14 cellular contexts compared by ENCODE assay signal in genomic region chr12:8590842-8591545, GRCh38. TPM values are rescaled to one million over a fixed set of nuclear protein-coding genes. Genes with fewer than 3 reads are reported as not detected.
DNase-seq lines count a peak whose midpoint lies in the region; ATAC-seq, FAIRE-seq and TF ChIP-seq lines count a peak whose summit lies in the region.
"Had no signal": no experiment of that assay in that cellular context is flagged by ENCODE, and none has a peak within 500 bp of the region (broad histone marks: within the 10 kb centered on the region; RNA-seq: fewer than 3 reads in every experiment).

No MANE protein-coding gene starts in this region.

- H3K4me1 ChIP-seq in breast epithelium: no peaks in the 10 kb centered on the region
- peaks cover 3% of the 10 kb centered on the region; the same call in 1 of the 2 replicates for H3K4me1 ChIP-seq in GM12878 (ENCODE audit: control insufficient read depth, insufficient read depth, low read length)

- H3K27ac Mint-ChIP-seq in MCF 10A (ENCODE audit: low read depth, unreplicated experiment): no peak overlapping the region
- H3K27ac Mint-ChIP-seq: HFFc6 had no signal

- no peaks in the 10 kb centered on the region for H3K9me3 Mint-ChIP-seq in MCF 10A (ENCODE audit: unreplicated experiment)

- peak overlapping the region in 1 of 3 donors; percentile 11 for H3K4me3 ChIP-seq in breast epithelium
- 0 out of 2 replicates have a peak overlapping the region, but pooled peaks have one; percentile 36 for H3K4me3 ChIP-seq in GM12878
- H3K4me3 ChIP-seq: coronary artery had no signal

- no peak for TF ChIP-seq EP300 in GM12878 (IDR thresholded peaks at IDR 0.05; ENCODE audit: borderline replicate concordance in 1 of 2, control insufficient read depth in 1 of 2, low read depth in 2 of 2, low read length in 2 of 2)

- H3K36me3 Mint-ChIP-seq in MCF 10A (ENCODE audit: insufficient read depth, unreplicated experiment): no peaks in the 10 kb centered on the region

- 13% methylated on average over 10 of the region's 10 CpGs for WGBS in GM12878 (ENCODE audit: insufficient coverage, insufficient replicate concordance, low lambda C conversion rate, missing lambda C conversion rate)

- ATAC-seq in HG03342 (IDR thresholded peaks at IDR 0.05; ENCODE audit: unreplicated experiment) (peak; percentile 71), GM12878 (peak; percentile 99)

- BruUV-seq in MCF 10A (replicated peaks; lab: Mats Ljungman, UMichigan): no TSS peak
- BruUV-seq in GM12878 (replicated peaks; lab: Mats Ljungman, UMichigan): no TSS peak

- no peak for TF ChIP-seq RAD21 in GM12878 (IDR thresholded peaks at IDR 0.05; ENCODE audit: insufficient read depth, low read depth, low read length)

- H3K9ac ChIP-seq in GM12878 (ENCODE audit: control insufficient read depth, insufficient read depth, low read length): 0 out of 2 replicates have a peak overlapping the region, but pooled peaks have one; percentile 8

- H3K27ac ChIP-seq in breast epithelium (no peak overlapping the region), GM12878 (ENCODE audit: control insufficient read depth, insufficient read depth) (no peak overlapping the region)
- H3K27ac ChIP-seq: coronary artery had no signal

- H3K27me3 Mint-ChIP-seq in MCF 10A (ENCODE audit: insufficient read depth, unreplicated experiment): no peaks in the 10 kb centered on the region

- H3K36me3 ChIP-seq in breast epithelium (no peaks in the 10 kb centered on the region), GM12878 (ENCODE audit: control insufficient read depth in 2 of 2, insufficient read depth in 2 of 2, low read length in 1 of 2) (no peaks in the 10 kb centered on the region)

- TF ChIP-seq POLR2A in breast epithelium (IDR thresholded peaks at IDR 0.05): no peak
- no peak for TF ChIP-seq POLR2A in GM12878 (IDR thresholded peaks at IDR 0.05; ENCODE audit: low read depth, low read length)

- H3K4me1 Mint-ChIP-seq in MCF 10A (ENCODE audit: insufficient read depth, unreplicated experiment): no peaks in the 10 kb centered on the region

- SMC1A ChIA-PET in GM12878 (lab: Charles Lee; ENCODE audit: uncharacterized antibody, unreplicated experiment): interaction anchor here (0.7 to 2.5 kb wide), 9 partner anchors 11 to 86 kb away, joined by 3 to 23 read pairs (median 3); no protein-coding TSS in a partner anchor

- peak; percentile 41 for DNase-seq in MCF 10A (ENCODE audit: unreplicated experiment)
- DNase-seq in breast epithelium (ENCODE audit: low spot score in 2 of 2): no peak
- no peak for DNase-seq in GM12878 (ENCODE audit: low read depth, low spot score)
- no peak for DNase-seq in HT-29 (ENCODE audit: low spot score)
- no peak for DNase-seq in DMS 273 (lab: John Stamatoyannopoulos, UW; ENCODE audit: unreplicated experiment)
- no peak for DNase-seq in NCI-H2196 (lab: John Stamatoyannopoulos, UW; ENCODE audit: unreplicated experiment)
- DNase-seq in LoVo (ENCODE audit: low spot score): no peak
- DNase-seq: HFFc6, NCI-H187 had no signal

- TF ChIP-seq CTCF in MCF 10A (IDR thresholded peaks at IDR 0.05; ENCODE audit: unreplicated experiment) (no peak), breast epithelium (IDR thresholded peaks at IDR 0.05) (no peak), GM12878 (IDR thresholded peaks at IDR 0.05 in 2 of 3, conservative IDR thresholded peaks at IDR 0.05 in 1 of 3; ENCODE audit: control insufficient read depth in 2 of 3, extremely low read depth in 1 of 3, insufficient read depth in 1 of 3, low read depth in 3 of 3, low read length in 3 of 3) (peak; percentile 18 to 25 (median 23); a peak in 2 of 6 replicates)

- intact Hi-C loops in MCF 10A (cut with micrococcal nuclease) (no loop called here), breast epithelium (cut with DNase I; ENCODE audit: low total_unique reads) (no loop called here), GM12878 (cut with micrococcal nuclease; ENCODE audit: unreplicated experiment) (no loop called here)

- POLR2A ChIA-PET in MCF 10A (lab: Yijun Ruan, JAX) (no interaction called here), GM12878 (lab: Charles Lee) (interaction anchor here (0.6 to 2.2 kb wide), 3 partner anchors 19 to 42 kb away, joined by 4 to 8 read pairs (median 4); no protein-coding TSS in a partner anchor)

- H3K4me3 Mint-ChIP-seq in MCF 10A (ENCODE audit: unreplicated experiment): no peak overlapping the region
- H3K4me3 Mint-ChIP-seq: HFFc6 had no signal

- H2AFZ ChIP-seq in GM12878 (ENCODE audit: control insufficient read depth, low read depth, low read length): peak overlapping the region; percentile 91

- no peak for FAIRE-seq in GM12878 (lab: Jason Lieb, UNC)
- FAIRE-seq: urothelium cell line had no signal

- H3K27me3 ChIP-seq in breast epithelium (no peaks in the 10 kb centered on the region), GM12878 (replicated peaks in 1 of 2; ENCODE audit: control insufficient read depth in 2 of 2, insufficient read depth in 2 of 2, low read length in 1 of 2) (no peaks in the 10 kb centered on the region)

- H3K4me2 ChIP-seq in GM12878 (ENCODE audit: control insufficient read depth, insufficient read depth): peak overlapping the region; percentile 85

- RAD21 ChIA-PET in GM12878 (lab: Charles Lee; ENCODE audit: unreplicated experiment): interaction anchor here (0.5 to 4.6 kb wide), 5 partner anchors 19 to 137 kb away, joined by 3 to 19 read pairs (median 3); no protein-coding TSS in a partner anchor

- H3K9me3 ChIP-seq in breast epithelium: no peaks in the 10 kb centered on the region
- H3K9me3 ChIP-seq in GM12878 (replicated peaks; ENCODE audit: control insufficient read depth, insufficient read depth, low read length): no peaks in the 10 kb centered on the region

- H3K79me2 ChIP-seq in GM12878 (ENCODE audit: control insufficient read depth, insufficient read depth, low read length): no peaks in the 10 kb centered on the region

- CTCF ChIA-PET in MCF 10A (lab: Yijun Ruan, JAX) (interaction anchor here (1.3 to 3.5 kb wide), 3 partner anchors 18 to 1129 kb away, joined by 4 to 20 read pairs (median 15); no protein-coding TSS in a partner anchor), GM12878 (lab: Yijun Ruan, JAX) (interaction anchor here (0.6 to 8.5 kb wide), 16 partner anchors 10 to 370 kb away, joined by 3 to 60 read pairs (median 3); partner anchors contain the start of gene AICDA)

- in situ Hi-C loops in GM12878 (cut with MboI): no loop called here

- H4K20me1 ChIP-seq in GM12878 (ENCODE audit: control insufficient read depth, insufficient read depth): no peaks in the 10 kb centered on the region

RNA-seq across cellular contexts. Expression of gene AICDA, which starts 21.7 kb away (rescaled TPM):
- total RNA-seq in MCF 10A (2022) (not detected in 2 replicates), breast epithelium (under 1 TPM in 1 of 3 donors, not detected in 2; 0.96 TPM), GM12878 (2014; rRNA removed) (16.1 and 17.1 TPM in 2 replicates), GM12878 (2014; rRNA removed; fragmentation: Illumina TruSeq; extraction: Trizol) (13.2 and 14.2 TPM in 2 replicates), GM12878 (2021) (11.5 and 12.7 TPM in 2 replicates)
- 18.8 and 19.1 TPM in 2 replicates for total RNA-seq in GM12878 (2013; cell fraction: nucleolus; rRNA removed)
- polyA plus RNA-seq in GM12878 (2011; ENCODE audit: low read depth): 19.8 TPM
- polyA plus RNA-seq in GM12878 (2011; rRNA removed) (20.5 and 22.4 TPM in 2 replicates), GM12878 (2014; fragmentation: Illumina TruSeq; extraction: Trizol) (12.5 and 17.0 TPM in 2 replicates), GM12878 (2014; fragmentation: Nextera tagmentation; extraction: Ambion mirVana) (1 to 10 TPM; 9.4 to 9.6 TPM), GM12878 (2014; rRNA removed) (18.1 and 23.0 TPM in 2 replicates), GM12878 (2016; fragmentation: Nextera tagmentation; extraction: Ambion mirVana) (10 to 100 TPM; 24.0 to 24.9 TPM)
- polyA plus RNA-seq in GM12878 (2011; cell fraction: cytosol; rRNA removed): 42.5 and 45.1 TPM in 2 replicates
- polyA plus RNA-seq in GM12878 (2011; cell fraction: nucleus; rRNA removed): 8.7 and 12.1 TPM in 2 replicates
- polyA plus RNA-seq in GM12878 (2012): 28.0 and 44.1 TPM in 2 replicates
- 23.8 and 48.9 TPM in 2 replicates for polyA minus RNA-seq in GM12878 (2011; rRNA and poly(A)+ RNA removed)
- polyA minus RNA-seq in GM12878 (2011; cell fraction: cytosol; rRNA and poly(A)+ RNA removed): 8.6 and 10.3 TPM in 2 replicates
- polyA minus RNA-seq in GM12878 (2011; cell fraction: nucleus; rRNA and poly(A)+ RNA removed): 4.5 and 8.8 TPM in 2 replicates
- not detected in 2 replicates for total RNA-seq in HT-29 (2014; rRNA removed; shearing (Covaris generic))
- total RNA-seq: HFFc6, lower leg skin had no signal
- polyA plus RNA-seq: AG04450 had no signal

RNA-seq across cellular contexts. Expression of gene CLEC4E, which starts 50.3 kb away (rescaled TPM):
- total RNA-seq in MCF 10A (2022) (not detected in 2 replicates), breast epithelium (10 to 100 TPM in 1 of 3 donors, 1 to 10 TPM in 2; 2.0 to 15.5 (median 2.3) TPM), GM12878 (2014; rRNA removed) (not detected in 2 replicates), GM12878 (2014; rRNA removed; fragmentation: Illumina TruSeq; extraction: Trizol) (not detected in 2 replicates), GM12878 (2021) (not detected in 2 replicates)
- not detected in 2 replicates for total RNA-seq in GM12878 (2013; cell fraction: nucleolus; rRNA removed)
- not detected for polyA plus RNA-seq in GM12878 (2011; ENCODE audit: low read depth)
- polyA plus RNA-seq in GM12878 (2011; rRNA removed) (not detected in 2 replicates), GM12878 (2014; fragmentation: Illumina TruSeq; extraction: Trizol) (not detected in 2 replicates), GM12878 (2014; fragmentation: Nextera tagmentation; extraction: Ambion mirVana) (not detected), GM12878 (2014; rRNA removed) (not detected in 2 replicates), GM12878 (2016; fragmentation: Nextera tagmentation; extraction: Ambion mirVana) (not detected)
- polyA plus RNA-seq in GM12878 (2011; cell fraction: cytosol; rRNA removed): not detected in 2 replicates
- polyA plus RNA-seq in GM12878 (2011; cell fraction: nucleus; rRNA removed): not detected in 2 replicates
- polyA plus RNA-seq in GM12878 (2012): not detected in 2 replicates
- not detected in 2 replicates for polyA minus RNA-seq in GM12878 (2011; rRNA and poly(A)+ RNA removed)
- polyA minus RNA-seq in GM12878 (2011; cell fraction: cytosol; rRNA and poly(A)+ RNA removed): not detected in 2 replicates
- polyA minus RNA-seq in GM12878 (2011; cell fraction: nucleus; rRNA and poly(A)+ RNA removed): not detected in 2 replicates
- not detected in 2 replicates for total RNA-seq in HT-29 (2014; rRNA removed; shearing (Covaris generic))
- total RNA-seq: HFFc6 had no signal
- polyA plus RNA-seq: AG04450 had no signal

Comparison
In these comparisons a context has a peak if more than half of its experiments do, and no peak if none do; other contexts are left out.
1. CTCF ChIP-seq: peak in GM12878 (3 of 3); none in MCF 10A (single experiment) and breast epithelium (0 of 3).
2. RNA of gene AICDA, which starts 21.7 kb away (total RNA-seq): 11.5 to 19.1 TPM in GM12878; 0.96 TPM in breast epithelium, not detected in MCF 10A and not detected in HT-29; every median in the first group is over 4 times any median in the second.